Comparison of ENCODE assay signal across 1 cellular context in the genomic region with DNA sequence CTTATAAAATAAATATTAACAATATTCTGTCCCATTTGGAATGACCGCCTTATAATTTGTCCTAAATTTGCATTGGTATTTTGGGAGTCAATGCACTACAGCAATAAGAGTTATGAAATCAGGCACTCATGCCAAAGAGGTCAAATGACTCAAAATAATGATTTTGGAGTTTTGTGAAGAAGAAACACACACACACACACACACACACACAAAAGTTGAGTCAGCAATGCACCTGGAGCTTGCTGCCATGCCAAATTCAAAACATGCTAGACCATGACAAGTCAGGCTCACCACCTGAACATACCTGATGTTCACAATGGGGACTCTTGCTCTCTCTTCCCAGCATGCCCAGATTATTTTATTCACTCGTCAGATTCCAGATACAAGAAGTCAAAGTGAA.
TF ChIP-seq lines count a peak whose summit lies in the region.

No MANE protein-coding gene starts in this region.

TF ChIP-seq in GM23338, 12 proteins besides CTCF, POLR2A, EP300 and RAD21 (continued from another document):
- TF ChIP-seq, protein P1, sequence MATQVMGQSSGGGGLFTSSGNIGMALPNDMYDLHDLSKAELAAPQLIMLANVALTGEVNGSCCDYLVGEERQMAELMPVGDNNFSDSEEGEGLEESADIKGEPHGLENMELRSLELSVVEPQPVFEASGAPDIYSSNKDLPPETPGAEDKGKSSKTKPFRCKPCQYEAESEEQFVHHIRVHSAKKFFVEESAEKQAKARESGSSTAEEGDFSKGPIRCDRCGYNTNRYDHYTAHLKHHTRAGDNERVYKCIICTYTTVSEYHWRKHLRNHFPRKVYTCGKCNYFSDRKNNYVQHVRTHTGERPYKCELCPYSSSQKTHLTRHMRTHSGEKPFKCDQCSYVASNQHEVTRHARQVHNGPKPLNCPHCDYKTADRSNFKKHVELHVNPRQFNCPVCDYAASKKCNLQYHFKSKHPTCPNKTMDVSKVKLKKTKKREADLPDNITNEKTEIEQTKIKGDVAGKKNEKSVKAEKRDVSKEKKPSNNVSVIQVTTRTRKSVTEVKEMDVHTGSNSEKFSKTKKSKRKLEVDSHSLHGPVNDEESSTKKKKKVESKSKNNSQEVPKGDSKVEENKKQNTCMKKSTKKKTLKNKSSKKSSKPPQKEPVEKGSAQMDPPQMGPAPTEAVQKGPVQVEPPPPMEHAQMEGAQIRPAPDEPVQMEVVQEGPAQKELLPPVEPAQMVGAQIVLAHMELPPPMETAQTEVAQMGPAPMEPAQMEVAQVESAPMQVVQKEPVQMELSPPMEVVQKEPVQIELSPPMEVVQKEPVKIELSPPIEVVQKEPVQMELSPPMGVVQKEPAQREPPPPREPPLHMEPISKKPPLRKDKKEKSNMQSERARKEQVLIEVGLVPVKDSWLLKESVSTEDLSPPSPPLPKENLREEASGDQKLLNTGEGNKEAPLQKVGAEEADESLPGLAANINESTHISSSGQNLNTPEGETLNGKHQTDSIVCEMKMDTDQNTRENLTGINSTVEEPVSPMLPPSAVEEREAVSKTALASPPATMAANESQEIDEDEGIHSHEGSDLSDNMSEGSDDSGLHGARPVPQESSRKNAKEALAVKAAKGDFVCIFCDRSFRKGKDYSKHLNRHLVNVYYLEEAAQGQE (IDR thresholded peaks at IDR 0.05; ENCODE audit: unreplicated experiment): no peak
- TF ChIP-seq ZNF331 (CRISPR knock-in tag; IDR thresholded peaks at IDR 0.05; ENCODE audit: low read depth): no peak
- TF ChIP-seq, protein P2, sequence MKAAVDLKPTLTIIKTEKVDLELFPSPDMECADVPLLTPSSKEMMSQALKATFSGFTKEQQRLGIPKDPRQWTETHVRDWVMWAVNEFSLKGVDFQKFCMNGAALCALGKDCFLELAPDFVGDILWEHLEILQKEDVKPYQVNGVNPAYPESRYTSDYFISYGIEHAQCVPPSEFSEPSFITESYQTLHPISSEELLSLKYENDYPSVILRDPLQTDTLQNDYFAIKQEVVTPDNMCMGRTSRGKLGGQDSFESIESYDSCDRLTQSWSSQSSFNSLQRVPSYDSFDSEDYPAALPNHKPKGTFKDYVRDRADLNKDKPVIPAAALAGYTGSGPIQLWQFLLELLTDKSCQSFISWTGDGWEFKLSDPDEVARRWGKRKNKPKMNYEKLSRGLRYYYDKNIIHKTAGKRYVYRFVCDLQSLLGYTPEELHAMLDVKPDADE (IDR thresholded peaks at IDR 0.05): no peak
- TF ChIP-seq POLR2AphosphoS5 (IDR thresholded peaks at IDR 0.05; ENCODE audit: low read depth): no peak
- no peak for TF ChIP-seq EZH2phosphoT487 (IDR thresholded peaks at IDR 0.05; ENCODE audit: unreplicated experiment)
- no peak for TF ChIP-seq EZH2 (IDR thresholded peaks at IDR 0.05; ENCODE audit: low read depth, unreplicated experiment)
- no peak for TF ChIP-seq STAT1 (IDR thresholded peaks at IDR 0.05; ENCODE audit: unreplicated experiment)
- TF ChIP-seq, protein P3, sequence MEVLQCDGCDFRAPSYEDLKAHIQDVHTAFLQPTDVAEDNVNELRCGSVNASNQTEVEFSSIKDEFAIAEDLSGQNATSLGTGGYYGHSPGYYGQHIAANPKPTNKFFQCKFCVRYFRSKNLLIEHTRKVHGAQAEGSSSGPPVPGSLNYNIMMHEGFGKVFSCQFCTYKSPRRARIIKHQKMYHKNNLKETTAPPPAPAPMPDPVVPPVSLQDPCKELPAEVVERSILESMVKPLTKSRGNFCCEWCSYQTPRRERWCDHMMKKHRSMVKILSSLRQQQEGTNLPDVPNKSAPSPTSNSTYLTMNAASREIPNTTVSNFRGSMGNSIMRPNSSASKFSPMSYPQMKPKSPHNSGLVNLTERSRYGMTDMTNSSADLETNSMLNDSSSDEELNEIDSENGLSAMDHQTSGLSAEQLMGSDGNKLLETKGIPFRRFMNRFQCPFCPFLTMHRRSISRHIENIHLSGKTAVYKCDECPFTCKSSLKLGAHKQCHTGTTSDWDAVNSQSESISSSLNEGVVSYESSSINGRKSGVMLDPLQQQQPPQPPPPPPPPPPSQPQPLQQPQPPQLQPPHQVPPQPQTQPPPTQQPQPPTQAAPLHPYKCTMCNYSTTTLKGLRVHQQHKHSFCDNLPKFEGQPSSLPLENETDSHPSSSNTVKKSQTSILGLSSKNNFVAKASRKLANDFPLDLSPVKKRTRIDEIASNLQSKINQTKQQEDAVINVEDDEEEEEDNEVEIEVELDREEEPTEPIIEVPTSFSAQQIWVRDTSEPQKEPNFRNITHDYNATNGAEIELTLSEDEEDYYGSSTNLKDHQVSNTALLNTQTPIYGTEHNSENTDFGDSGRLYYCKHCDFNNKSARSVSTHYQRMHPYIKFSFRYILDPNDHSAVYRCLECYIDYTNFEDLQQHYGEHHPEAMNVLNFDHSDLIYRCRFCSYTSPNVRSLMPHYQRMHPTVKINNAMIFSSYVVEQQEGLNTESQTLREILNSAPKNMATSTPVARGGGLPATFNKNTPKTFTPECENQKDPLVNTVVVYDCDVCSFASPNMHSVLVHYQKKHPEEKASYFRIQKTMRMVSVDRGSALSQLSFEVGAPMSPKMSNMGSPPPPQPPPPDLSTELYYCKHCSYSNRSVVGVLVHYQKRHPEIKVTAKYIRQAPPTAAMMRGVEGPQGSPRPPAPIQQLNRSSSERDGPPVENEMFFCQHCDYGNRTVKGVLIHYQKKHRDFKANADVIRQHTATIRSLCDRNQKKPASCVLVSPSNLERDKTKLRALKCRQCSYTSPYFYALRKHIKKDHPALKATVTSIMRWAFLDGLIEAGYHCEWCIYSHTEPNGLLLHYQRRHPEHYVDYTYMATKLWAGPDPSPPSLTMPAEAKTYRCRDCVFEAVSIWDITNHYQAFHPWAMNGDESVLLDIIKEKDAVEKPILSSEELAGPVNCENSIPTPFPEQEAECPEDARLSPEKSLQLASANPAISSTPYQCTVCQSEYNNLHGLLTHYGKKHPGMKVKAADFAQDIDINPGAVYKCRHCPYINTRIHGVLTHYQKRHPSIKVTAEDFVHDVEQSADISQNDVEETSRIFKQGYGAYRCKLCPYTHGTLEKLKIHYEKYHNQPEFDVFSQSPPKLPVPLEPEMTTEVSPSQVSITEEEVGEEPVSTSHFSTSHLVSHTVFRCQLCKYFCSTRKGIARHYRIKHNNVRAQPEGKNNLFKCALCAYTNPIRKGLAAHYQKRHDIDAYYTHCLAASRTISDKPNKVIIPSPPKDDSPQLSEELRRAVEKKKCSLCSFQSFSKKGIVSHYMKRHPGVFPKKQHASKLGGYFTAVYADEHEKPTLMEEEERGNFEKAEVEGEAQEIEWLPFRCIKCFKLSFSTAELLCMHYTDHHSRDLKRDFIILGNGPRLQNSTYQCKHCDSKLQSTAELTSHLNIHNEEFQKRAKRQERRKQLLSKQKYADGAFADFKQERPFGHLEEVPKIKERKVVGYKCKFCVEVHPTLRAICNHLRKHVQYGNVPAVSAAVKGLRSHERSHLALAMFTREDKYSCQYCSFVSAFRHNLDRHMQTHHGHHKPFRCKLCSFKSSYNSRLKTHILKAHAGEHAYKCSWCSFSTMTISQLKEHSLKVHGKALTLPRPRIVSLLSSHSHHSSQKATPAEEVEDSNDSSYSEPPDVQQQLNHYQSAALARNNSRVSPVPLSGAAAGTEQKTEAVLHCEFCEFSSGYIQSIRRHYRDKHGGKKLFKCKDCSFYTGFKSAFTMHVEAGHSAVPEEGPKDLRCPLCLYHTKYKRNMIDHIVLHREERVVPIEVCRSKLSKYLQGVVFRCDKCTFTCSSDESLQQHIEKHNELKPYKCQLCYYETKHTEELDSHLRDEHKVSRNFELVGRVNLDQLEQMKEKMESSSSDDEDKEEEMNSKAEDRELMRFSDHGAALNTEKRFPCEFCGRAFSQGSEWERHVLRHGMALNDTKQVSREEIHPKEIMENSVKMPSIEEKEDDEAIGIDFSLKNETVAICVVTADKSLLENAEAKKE (CRISPR knock-in tag; IDR thresholded peaks at IDR 0.05): no peak
